In the genomic region with DNA sequence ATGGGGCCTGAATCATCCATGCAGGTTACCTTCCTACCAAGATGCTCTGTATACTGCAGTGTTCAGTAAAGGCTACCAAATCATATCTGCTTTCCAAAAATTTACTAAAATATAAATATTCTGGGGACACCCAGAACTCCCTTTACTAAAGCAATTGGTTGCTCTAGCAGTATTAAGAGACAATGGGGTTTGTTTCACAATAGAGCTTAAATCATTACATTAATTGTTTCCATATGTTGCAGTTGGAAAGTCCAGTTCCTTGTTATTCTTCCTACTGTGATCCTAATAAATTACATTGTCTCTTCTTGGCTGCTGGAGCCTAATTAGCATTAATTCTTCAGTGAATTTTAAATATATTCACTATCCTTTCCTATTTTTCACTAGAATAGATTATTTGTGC, we compare ENCODE assay signal across 20 cellular contexts.
DNase-seq lines count a peak whose midpoint lies in the region; ATAC-seq and TF ChIP-seq lines count a peak whose summit lies in the region.
"Had no signal": no experiment of that assay in that cellular context is flagged by ENCODE, and none has a peak within 500 bp of the region (broad histone marks: within the 10 kb centered on the region; RNA-seq: fewer than 3 reads in every experiment).

No MANE protein-coding gene starts in this region.

- DNase-seq in AG10803 (ENCODE audit: low read depth) (peak; percentile 59), GM23248 (peak; percentile 36), SK-N-SH (peak; percentile 21), fibroblast of mammary gland (ENCODE audit: low read depth) (peak; percentile 9), ascending aorta (ENCODE audit: low spot score in 2 of 2) (no peak), right cardiac atrium (no peak)
- DNase-seq in CD4-positive, alpha-beta memory T cell, result no peak
- no peak for DNase-seq in activated naive CD4-positive, alpha-beta T cell treated with anti-CD3 and anti-CD28 coated beads, Interleukin-2, amount 50 U/mL, for 16 hours
- DNase-seq: 8988T; CD4-positive, CD25-positive, alpha-beta regulatory T cell; CD8-positive, alpha-beta memory T cell; DMS 273 treated with DMSO at 0.1 percent for 48 hours; DMS79; GF-D8; H7; HCEC 1CT had no signal

- H2AFZ ChIP-seq in GM23248, result no peak overlapping the region
- no peak overlapping the region for H2AFZ ChIP-seq in SK-N-SH (ENCODE audit: low read depth)

- H3K27me3 ChIP-seq in GM23248 (replicated peaks; ENCODE audit: insufficient read depth) (0 out of 2 replicates have a peak, but pooled peaks cover 2% of the 10 kb centered on the region), SK-N-SH (ENCODE audit: insufficient read depth) (no peaks in the 10 kb centered on the region), ascending aorta (no peaks in the 10 kb centered on the region), right cardiac atrium (ENCODE audit: control insufficient read depth, insufficient read depth) (no peaks in the 10 kb centered on the region)
- no peaks in the 10 kb centered on the region for H3K27me3 ChIP-seq in CD4-positive, alpha-beta memory T cell (ENCODE audit: insufficient read depth, low read length)
- H3K27me3 ChIP-seq: BLaER1 had no signal

- no peaks in the 10 kb centered on the region for H3K79me2 ChIP-seq in GM23248 (ENCODE audit: insufficient read depth)
- no peaks in the 10 kb centered on the region for H3K79me2 ChIP-seq in SK-N-SH (ENCODE audit: insufficient read depth)

- H3K9me2 ChIP-seq in GM23248 (ENCODE audit: insufficient read depth) (no peaks in the 10 kb centered on the region), SK-N-SH (no peaks in the 10 kb centered on the region)

- H3K9me3 Mint-ChIP-seq in CD4-positive, alpha-beta memory T cell, result peaks cover 0 to 9% (median 0%) of the 10 kb centered on the region in 8 donors

- H3K4me1 ChIP-seq in GM23248 (ENCODE audit: insufficient read depth) (no peaks in the 10 kb centered on the region), SK-N-SH (ENCODE audit: control insufficient read depth in 1 of 2, insufficient read depth in 2 of 2, low read depth in 1 of 2, low read length in 1 of 2) (peaks cover 0 to 3% of the 10 kb centered on the region in 2 experiments; a peak in 2 of 4 replicates), ascending aorta (no peaks in the 10 kb centered on the region), right cardiac atrium (ENCODE audit: control insufficient read depth, insufficient read depth, low read length) (no peaks in the 10 kb centered on the region)
- H3K4me1 ChIP-seq in CD4-positive, alpha-beta memory T cell (ENCODE audit: insufficient read depth, low read length), result no peaks in the 10 kb centered on the region
- H3K4me1 ChIP-seq: A549 had no signal

- ATAC-seq in right cardiac atrium, result no peak
- ATAC-seq: A549 had no signal

- H4K20me1 ChIP-seq in GM23248 (ENCODE audit: insufficient read depth) (no peaks in the 10 kb centered on the region), SK-N-SH (ENCODE audit: insufficient read depth) (no peaks in the 10 kb centered on the region)
- H4K20me1 ChIP-seq: BLaER1 had no signal

- no peak for TF ChIP-seq CTCF in AG10803 (conservative IDR thresholded peaks at IDR 0.05; ENCODE audit: low read length)
- TF ChIP-seq CTCF in SK-N-SH (IDR thresholded peaks at IDR 0.05), result no peak
- TF ChIP-seq CTCF in fibroblast of mammary gland (conservative IDR thresholded peaks at IDR 0.05; ENCODE audit: control insufficient read depth, insufficient read depth, low read depth, low read length), result no peak
- no peak for TF ChIP-seq CTCF in ascending aorta (IDR thresholded peaks at IDR 0.05)

- H3K27ac Mint-ChIP-seq in CD4-positive, alpha-beta memory T cell, result no peak overlapping the region
- H3K27ac Mint-ChIP-seq: B cell; CD4-positive, CD25-positive, alpha-beta regulatory T cell; CD8-positive, alpha-beta memory T cell had no signal

- H3K4me3 ChIP-seq in AG10803 (ENCODE audit: low read length) (no peak overlapping the region), GM23248 (no peak overlapping the region), SK-N-SH (ENCODE audit: low read depth in 2 of 2, low read length in 1 of 2) (no peak overlapping the region), fibroblast of mammary gland (ENCODE audit: control insufficient read depth, low read depth, low read length) (no peak overlapping the region), ascending aorta (no peak overlapping the region), right cardiac atrium (ENCODE audit: low read length) (no peak overlapping the region)
- H3K4me3 ChIP-seq in CD4-positive, alpha-beta memory T cell (ENCODE audit: low read length in 2 of 2), result no peak overlapping the region
- H3K4me3 ChIP-seq: A549, BLaER1 had no signal

- TF ChIP-seq EP300 in SK-N-SH (IDR thresholded peaks at IDR 0.05; ENCODE audit: borderline replicate concordance in 1 of 2, low read depth in 1 of 2, low read length in 1 of 2), result no peak; a peak in 1 of 4 replicates

- H3K4me2 ChIP-seq in GM23248 (ENCODE audit: unreplicated experiment), result no peak overlapping the region
- H3K4me2 ChIP-seq in SK-N-SH, result no peak overlapping the region; the same call in 1 of the 2 replicates
- H3K4me2 ChIP-seq: A549, BLaER1 had no signal

- H3K9ac ChIP-seq in GM23248, result no peak overlapping the region
- no peak overlapping the region for H3K9ac ChIP-seq in SK-N-SH
- H3K9ac ChIP-seq: BLaER1 had no signal

- H3K4me3 Mint-ChIP-seq in CD4-positive, alpha-beta memory T cell, result no peak overlapping the region
- H3K4me3 Mint-ChIP-seq: B cell; CD4-positive, CD25-positive, alpha-beta regulatory T cell; CD8-positive, alpha-beta memory T cell had no signal

- no peaks in the 10 kb centered on the region for H3K4me1 Mint-ChIP-seq in CD4-positive, alpha-beta memory T cell
- H3K4me1 Mint-ChIP-seq: B cell; CD4-positive, CD25-positive, alpha-beta regulatory T cell; CD8-positive, alpha-beta memory T cell had no signal

- in situ Hi-C loops in GM23248 (cut with MboI), result no loop called here

- H3K36me3 ChIP-seq in GM23248 (ENCODE audit: low read depth), result no peaks in the 10 kb centered on the region
- no peaks in the 10 kb centered on the region for H3K36me3 ChIP-seq in SK-N-SH (replicated peaks in 1 of 2; ENCODE audit: control insufficient read depth in 1 of 2, insufficient read depth in 2 of 2, low read length in 1 of 2)
- no peaks in the 10 kb centered on the region for H3K36me3 ChIP-seq in ascending aorta
- H3K36me3 ChIP-seq in CD4-positive, alpha-beta memory T cell (ENCODE audit: insufficient read depth, low read length), result no peaks in the 10 kb centered on the region
- H3K36me3 ChIP-seq: BLaER1 had no signal

- CTCF ChIA-PET in SK-N-SH (lab: Yijun Ruan, JAX), result interaction anchor here (0.9 to 1.0 kb wide), 2 partner anchors 11 to 233 kb away, joined by 4 read pairs; no protein-coding TSS in a partner anchor
- CTCF ChIA-PET in CD4-positive, alpha-beta memory T cell (lab: Charles Lee; ENCODE audit: partially characterized antibody), result no interaction called here

- intact Hi-C loops in ascending aorta (cut with DNase I) (no loop called here), right cardiac atrium (cut with DNase I) (no loop called here)
- intact Hi-C loops in CD4-positive, alpha-beta memory T cell (cut with micrococcal nuclease), result no loop called here

- H3K27ac ChIP-seq in GM23248 (no peak overlapping the region), SK-N-SH (ENCODE audit: low read depth in 2 of 2, low read length in 1 of 2) (peak overlapping the region in 1 of 2 experiments; percentile 69; a peak in 1 of 4 replicates), ascending aorta (no peak overlapping the region), right cardiac atrium (ENCODE audit: low read length) (no peak overlapping the region)
- H3K27ac ChIP-seq in CD4-positive, alpha-beta memory T cell (ENCODE audit: low read depth, low read length), result no peak overlapping the region
- H3K27ac ChIP-seq: A549, BLaER1, C4-2B had no signal

- H3F3A ChIP-seq in GM23248 (ENCODE audit: insufficient read depth) (no peaks in the 10 kb centered on the region), SK-N-SH (replicated peaks; ENCODE audit: insufficient read depth) (no peaks in the 10 kb centered on the region)

- POLR2A ChIA-PET in SK-N-SH (lab: Yijun Ruan, JAX), result no interaction called here
- POLR2A ChIA-PET in CD4-positive, alpha-beta memory T cell (lab: Charles Lee; ENCODE audit: partially characterized antibody), result no interaction called here

- no peaks in the 10 kb centered on the region for H3K36me3 Mint-ChIP-seq in CD4-positive, alpha-beta memory T cell
- H3K36me3 Mint-ChIP-seq: CD4-positive, CD25-positive, alpha-beta regulatory T cell; CD8-positive, alpha-beta memory T cell had no signal

- H3K27me3 Mint-ChIP-seq in CD4-positive, alpha-beta memory T cell, result no peaks in the 10 kb centered on the region
- H3K27me3 Mint-ChIP-seq: B cell; CD4-positive, CD25-positive, alpha-beta regulatory T cell; CD8-positive, alpha-beta memory T cell had no signal

- no peak for TF ChIP-seq RAD21 in SK-N-SH (IDR thresholded peaks at IDR 0.05; ENCODE audit: low read length)

- no peaks in the 10 kb centered on the region for H3K9me3 ChIP-seq in GM23248 (ENCODE audit: low read depth)
- no peaks in the 10 kb centered on the region for H3K9me3 ChIP-seq in SK-N-SH
- H3K9me3 ChIP-seq in ascending aorta, result no peaks in the 10 kb centered on the region
- H3K9me3 ChIP-seq in right cardiac atrium (ENCODE audit: control insufficient read depth, low read length), result no peaks in the 10 kb centered on the region
- H3K9me3 ChIP-seq in CD4-positive, alpha-beta memory T cell (ENCODE audit: control insufficient read depth in 1 of 2, low read length in 2 of 2), result no peaks in the 10 kb centered on the region
- H3K9me3 ChIP-seq: A549, BLaER1 had no signal

TF ChIP-seq in SK-N-SH, 30 proteins besides CTCF, POLR2A, EP300 and RAD21:
- TF ChIP-seq FOXJ3 (CRISPR knock-in tag; IDR thresholded peaks at IDR 0.05) (no peak), EZH2phosphoT487 (IDR thresholded peaks at IDR 0.05; ENCODE audit: borderline replicate concordance, low read depth) (no peak), TCF12 (IDR thresholded peaks at IDR 0.05) (peak; percentile 67)
TF ChIP-seq in SK-N-SH: peak in this region for 1.

Comparison
In these comparisons a context has a peak if more than half of its experiments do, and no peak if none do; other contexts are left out.
1. DNase-seq: peak in AG10803 (single experiment), GM23248 (single experiment), SK-N-SH (single experiment) and fibroblast of mammary gland (single experiment); none in ascending aorta (0 of 2), right cardiac atrium (0 of 3), CD4-positive, alpha-beta memory T cell (0 of 5) and activated naive CD4-positive, alpha-beta T cell treated with anti-CD3 and anti-CD28 coated beads, Interleukin-2, amount 50 U/mL, for 16 hours (single experiment).